In the genomic region with DNA sequence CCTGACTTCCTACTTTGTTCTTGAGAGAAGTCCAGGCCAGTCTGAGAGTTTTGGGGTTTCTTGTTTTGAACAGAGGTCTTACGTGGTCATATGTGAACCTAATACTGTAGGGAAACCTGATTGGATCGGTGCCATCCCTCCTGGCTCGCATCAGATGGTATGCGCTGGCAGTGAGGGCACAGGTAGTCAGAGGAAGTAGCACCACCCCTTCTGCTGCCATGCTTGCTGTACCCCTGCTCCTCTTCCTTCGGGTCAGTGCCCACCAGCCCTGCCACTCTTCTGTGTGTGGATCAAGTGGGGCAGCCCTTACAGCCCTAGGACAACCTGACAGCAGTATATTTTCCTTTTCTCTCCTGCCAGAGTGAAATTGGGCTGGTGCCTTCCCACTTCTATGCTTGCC, we compare ENCODE assay signal across 21 cellular contexts.
"Had no signal": no experiment of that assay in that cellular context is flagged by ENCODE, and none has a peak within 500 bp of the region (broad histone marks: within the 10 kb centered on the region; RNA-seq: fewer than 3 reads in every experiment).

No MANE protein-coding gene starts in this region.

- H3K9ac ChIP-seq: KMS-11 had no signal

- H3K4me1 ChIP-seq: SJCRH30 had no signal

- H3K36me3 ChIP-seq: SJCRH30 had no signal

- H3K4me3 ChIP-seq: K562, SJCRH30 had no signal

- DNase-seq: Kasumi-1, MM.1S, NCI-H1092 treated with DMSO at 0.1 percent for 48 hours, NCI-H1436, NCI-H187, NCI-H2029 treated with DMSO at 0.1 percent for 48 hours, NCI-H345, NCI-H446 treated with DMSO at 0.1 percent for 48 hours, NCI-H510A treated with DMSO at 0.1 percent for 48 hours, NCI-H82, PC-3, SHP77, SJCRH30 had no signal

- H3K27me3 Mint-ChIP-seq: IgD-negative memory B cell had no signal

- H3K9me3 ChIP-seq: SJCRH30 had no signal

- H3K4me2 ChIP-seq: KMS-11 had no signal

- H3K27ac Mint-ChIP-seq: IgD-negative memory B cell had no signal

- H3K27ac ChIP-seq: HL-60, KMS-11, RWPE1, SJCRH30 had no signal

- FAIRE-seq: HTR-8/SVneo, K562 had no signal

- ATAC-seq: K562, Panc1, PC-3, SK-N-SH treated with all-trans-retinoic acid at 6 μM for 48 hours had no signal

- H3K27me3 ChIP-seq: SJCRH30 had no signal

- H3K4me3 Mint-ChIP-seq: IgD-negative memory B cell had no signal
